In genomic region chr7:42087616-42088015, GRCh38 we compare ENCODE assay signal across 33 cellular contexts.
"Had no signal": no experiment of that assay in that cellular context is flagged by ENCODE, and none has a peak within 500 bp of the region (broad histone marks: within the 10 kb centered on the region; RNA-seq: fewer than 3 reads in every experiment).

No MANE protein-coding gene starts in this region.

- H3K4me3 ChIP-seq: ascending aorta, breast epithelium, coronary artery, gastrocnemius medialis, heart left ventricle had no signal

- H3K36me3 Mint-ChIP-seq: activated CD4-positive, alpha-beta memory T cell treated with anti-CD3 and anti-CD28 coated beads for 36 hours; activated CD8-positive, alpha-beta memory T cell treated with anti-CD3 and anti-CD28 coated beads, Interleukin-2, amount 10 ng/mL, durations not matched to agents 7 days and 5 days; activated naive CD4-positive, alpha-beta T cell treated with anti-CD3 and anti-CD28 coated beads, Interleukin-2, amount 10 ng/mL, durations not matched to agents 7 days and 5 days; activated naive CD4-positive, alpha-beta T cell treated with anti-CD3 and anti-CD28 coated beads, Interleukin-2, amount 50 U/mL, for 72 hours; activated naive CD8-positive, alpha-beta T cell treated with anti-CD3 and anti-CD28 coated beads, Interleukin-2, amount 10 ng/mL, durations not matched to agents 7 days and 5 days had no signal

- ATAC-seq: activated CD4-positive, alpha-beta T cell treated with anti-CD3 and anti-CD28 coated beads for 36 hours; activated CD8-positive, alpha-beta memory T cell treated with anti-CD3 and anti-CD28 coated beads, Interleukin-2, amount 10 ng/mL, durations not matched to agents 7 days and 5 days; activated CD8-positive, alpha-beta T cell treated with anti-CD3 and anti-CD28 coated beads, Interleukin-2, amount 10 ng/mL, durations not matched to agents 7 days and 5 days; activated naive CD4-positive, alpha-beta T cell treated with anti-CD3 and anti-CD28 coated beads, Interleukin-2, amount 50 U/mL, for 72 hours; esophagus mucosa; gastrocnemius medialis; T-helper 17 cell had no signal

- H3K9me3 Mint-ChIP-seq: activated CD4-positive, alpha-beta memory T cell treated with anti-CD3 and anti-CD28 coated beads for 36 hours; activated CD4-positive, alpha-beta T cell treated with anti-CD3 and anti-CD28 coated beads, Interleukin-2, amount 10 ng/mL, durations not matched to agents 24 days and 14 days; activated naive CD4-positive, alpha-beta T cell treated with anti-CD3 and anti-CD28 coated beads, Interleukin-2, amount 10 ng/mL, durations not matched to agents 7 days and 5 days; activated naive CD4-positive, alpha-beta T cell treated with anti-CD3 and anti-CD28 coated beads, Interleukin-2, amount 50 U/mL, for 72 hours; activated naive CD8-positive, alpha-beta T cell treated with anti-CD3 and anti-CD28 coated beads, Interleukin-2, amount 10 ng/mL, durations not matched to agents 7 days and 5 days; activated T-helper 1 cell treated with anti-CD3 and anti-CD28 coated beads, Interleukin-12 subunit alpha, Interleukin-12 subunit beta, Interleukin-2, Interleukin-4 antibody, amounts not matched to agents 30 ng/mL and 10 ng/mL and 1 ng/mL, durations not matched to agents 14 hours and 24 hours and 36 hours; activated T-helper 2 cell treated with anti-CD3 and anti-CD28 coated beads, Interferon-gamma antibody, Interleukin-2, Interleukin-4, amounts not matched to agents 10 μg/mL and 5 μg/mL and 100 μg/mL, durations not matched to agents 14 hours and 24 hours and 36 hours; brain; central memory CD8-positive, alpha-beta T cell; T-helper 2 cell treated with Interferon-gamma antibody and Interleukin-4, amounts not matched to agents 5 μg/mL and 100 μg/mL, for 36 hours had no signal

- H3K27ac ChIP-seq: ascending aorta, coronary artery, gastrocnemius medialis, heart left ventricle, WERI-Rb-1 had no signal

- H3K27me3 ChIP-seq: ascending aorta, breast epithelium, gastrocnemius medialis, heart left ventricle had no signal

- H3K36me3 ChIP-seq: ascending aorta, breast epithelium, gastrocnemius medialis, heart left ventricle, WERI-Rb-1 had no signal

- H3K4me3 Mint-ChIP-seq: activated CD4-positive, alpha-beta memory T cell treated with anti-CD3 and anti-CD28 coated beads for 36 hours; activated CD4-positive, alpha-beta T cell treated with anti-CD3 and anti-CD28 coated beads for 36 hours; activated CD4-positive, alpha-beta T cell treated with anti-CD3 and anti-CD28 coated beads, Interleukin-2, amount 10 ng/mL, durations not matched to agents 24 days and 14 days; activated CD8-positive, alpha-beta memory T cell treated with anti-CD3 and anti-CD28 coated beads, Interleukin-2, amount 10 ng/mL, durations not matched to agents 7 days and 5 days; activated CD8-positive, alpha-beta T cell treated with anti-CD3 and anti-CD28 coated beads, Interleukin-2, amount 10 ng/mL, durations not matched to agents 7 days and 5 days; activated naive CD4-positive, alpha-beta T cell treated with anti-CD3 and anti-CD28 coated beads, Interleukin-2, amount 10 ng/mL, durations not matched to agents 7 days and 5 days; activated naive CD8-positive, alpha-beta T cell treated with anti-CD3 and anti-CD28 coated beads, Interleukin-2, amount 10 ng/mL, durations not matched to agents 7 days and 5 days; activated T-helper 1 cell treated with anti-CD3 and anti-CD28 coated beads, Interleukin-12 subunit alpha, Interleukin-12 subunit beta, Interleukin-2, Interleukin-4 antibody, amounts not matched to agents 30 ng/mL and 10 ng/mL and 1 ng/mL, durations not matched to agents 14 hours and 24 hours and 36 hours; brain; central memory CD8-positive, alpha-beta T cell; T-helper 17 cell; T-helper 2 cell treated with Interferon-gamma antibody and Interleukin-4, amounts not matched to agents 5 μg/mL and 100 μg/mL, for 36 hours had no signal

- H3K27ac Mint-ChIP-seq: activated CD4-positive, alpha-beta memory T cell treated with anti-CD3 and anti-CD28 coated beads for 36 hours; activated CD4-positive, alpha-beta T cell treated with anti-CD3 and anti-CD28 coated beads for 36 hours; activated CD4-positive, alpha-beta T cell treated with anti-CD3 and anti-CD28 coated beads, Interleukin-2, amount 10 ng/mL, durations not matched to agents 24 days and 14 days; activated CD8-positive, alpha-beta memory T cell treated with anti-CD3 and anti-CD28 coated beads, Interleukin-2, amount 10 ng/mL, durations not matched to agents 7 days and 5 days; activated CD8-positive, alpha-beta T cell treated with anti-CD3 and anti-CD28 coated beads, Interleukin-2, amount 10 ng/mL, durations not matched to agents 7 days and 5 days; activated naive CD4-positive, alpha-beta T cell treated with anti-CD3 and anti-CD28 coated beads, Interleukin-2, amount 10 ng/mL, durations not matched to agents 7 days and 5 days; activated naive CD4-positive, alpha-beta T cell treated with anti-CD3 and anti-CD28 coated beads, Interleukin-2, amount 50 U/mL, for 72 hours; activated naive CD8-positive, alpha-beta T cell treated with anti-CD3 and anti-CD28 coated beads, Interleukin-2, amount 10 ng/mL, durations not matched to agents 7 days and 5 days; activated T-helper 1 cell treated with anti-CD3 and anti-CD28 coated beads, Interleukin-12 subunit alpha, Interleukin-12 subunit beta, Interleukin-2, Interleukin-4 antibody, amounts not matched to agents 30 ng/mL and 10 ng/mL and 1 ng/mL, durations not matched to agents 14 hours and 24 hours and 36 hours; activated T-helper 2 cell treated with anti-CD3 and anti-CD28 coated beads, Interferon-gamma antibody, Interleukin-2, Interleukin-4, amounts not matched to agents 10 μg/mL and 5 μg/mL and 100 μg/mL, durations not matched to agents 14 hours and 24 hours and 36 hours; T-helper 17 cell; T-helper 2 cell treated with Interferon-gamma antibody and Interleukin-4, amounts not matched to agents 5 μg/mL and 100 μg/mL, for 36 hours had no signal

- H3K4me1 Mint-ChIP-seq: activated CD4-positive, alpha-beta T cell treated with anti-CD3 and anti-CD28 coated beads for 36 hours; activated CD4-positive, alpha-beta T cell treated with anti-CD3 and anti-CD28 coated beads, Interleukin-2, amount 10 ng/mL, durations not matched to agents 24 days and 14 days; activated CD8-positive, alpha-beta memory T cell treated with anti-CD3 and anti-CD28 coated beads, Interleukin-2, amount 10 ng/mL, durations not matched to agents 7 days and 5 days; activated naive CD4-positive, alpha-beta T cell treated with anti-CD3 and anti-CD28 coated beads, Interleukin-2, amount 10 ng/mL, durations not matched to agents 7 days and 5 days; activated naive CD8-positive, alpha-beta T cell treated with anti-CD3 and anti-CD28 coated beads, Interleukin-2, amount 10 ng/mL, durations not matched to agents 7 days and 5 days; central memory CD8-positive, alpha-beta T cell; T-helper 17 cell had no signal

- DNase-seq: activated CD4-positive, alpha-beta memory T cell treated with anti-CD3 and anti-CD28 coated beads for 36 hours; activated CD4-positive, alpha-beta T cell treated with anti-CD3 and anti-CD28 coated beads for 36 hours; activated CD4-positive, alpha-beta T cell treated with anti-CD3 and anti-CD28 coated beads, Interleukin-2, amount 10 ng/mL, durations not matched to agents 24 days and 14 days; activated CD4-positive, CD25-positive, alpha-beta regulatory T cell; activated CD4-positive, CD25-positive, alpha-beta regulatory T cell treated with anti-CD3 and anti-CD28 coated beads, Interleukin-2, amount 50 U/mL, for 72 hours; activated CD8-positive, alpha-beta memory T cell treated with anti-CD3 and anti-CD28 coated beads, Interleukin-2, amount 10 ng/mL, durations not matched to agents 7 days and 5 days; activated CD8-positive, alpha-beta memory T cell treated with anti-CD3 and anti-CD28 coated beads, Interleukin-2, amount 50 U/mL, for 4 hours; activated CD8-positive, alpha-beta T cell treated with anti-CD3 and anti-CD28 coated beads, Interleukin-2, amount 10 ng/mL, durations not matched to agents 7 days and 5 days; activated effector memory CD4-positive, alpha-beta T cell treated with anti-CD3 and anti-CD28 coated beads, Interleukin-2, amount 50 U/mL, for 16 hours; activated naive CD4-positive, alpha-beta T cell treated with anti-CD3 and anti-CD28 coated beads, Interleukin-2, amount 10 ng/mL, durations not matched to agents 7 days and 5 days; activated naive CD8-positive, alpha-beta T cell treated with anti-CD3 and anti-CD28 coated beads, Interleukin-2, amount 10 ng/mL, durations not matched to agents 7 days and 5 days; activated T-cell treated with anti-CD3 and anti-CD28 coated beads, Interleukin-2, amount 50 U/mL, for 1 hour; activated T-cell treated with anti-CD3 and anti-CD28 coated beads, Interleukin-2, amount 50 U/mL, for 48 hours; dermis blood vessel endothelial cell; effector CD8-positive, alpha-beta T cell; foreskin fibroblast; gastrocnemius medialis; glutamatergic neuron; heart left ventricle; T-helper 1 cell; T-helper 17 cell; T1000; WERI-Rb-1 had no signal

- H3K9me3 ChIP-seq: ascending aorta, breast epithelium, gastrocnemius medialis, heart left ventricle had no signal

- H3K27me3 Mint-ChIP-seq: activated CD4-positive, alpha-beta memory T cell treated with anti-CD3 and anti-CD28 coated beads for 36 hours; activated CD4-positive, alpha-beta T cell treated with anti-CD3 and anti-CD28 coated beads, Interleukin-2, amount 10 ng/mL, durations not matched to agents 24 days and 14 days; activated CD8-positive, alpha-beta memory T cell treated with anti-CD3 and anti-CD28 coated beads, Interleukin-2, amount 10 ng/mL, durations not matched to agents 7 days and 5 days; activated naive CD4-positive, alpha-beta T cell treated with anti-CD3 and anti-CD28 coated beads, Interleukin-2, amount 10 ng/mL, durations not matched to agents 7 days and 5 days; activated naive CD8-positive, alpha-beta T cell treated with anti-CD3 and anti-CD28 coated beads, Interleukin-2, amount 10 ng/mL, durations not matched to agents 7 days and 5 days; brain; central memory CD8-positive, alpha-beta T cell; T-helper 17 cell had no signal

- H3K4me1 ChIP-seq: ascending aorta, heart left ventricle had no signal
